6 cellular contexts compared by ENCODE assay signal in the genomic region with DNA sequence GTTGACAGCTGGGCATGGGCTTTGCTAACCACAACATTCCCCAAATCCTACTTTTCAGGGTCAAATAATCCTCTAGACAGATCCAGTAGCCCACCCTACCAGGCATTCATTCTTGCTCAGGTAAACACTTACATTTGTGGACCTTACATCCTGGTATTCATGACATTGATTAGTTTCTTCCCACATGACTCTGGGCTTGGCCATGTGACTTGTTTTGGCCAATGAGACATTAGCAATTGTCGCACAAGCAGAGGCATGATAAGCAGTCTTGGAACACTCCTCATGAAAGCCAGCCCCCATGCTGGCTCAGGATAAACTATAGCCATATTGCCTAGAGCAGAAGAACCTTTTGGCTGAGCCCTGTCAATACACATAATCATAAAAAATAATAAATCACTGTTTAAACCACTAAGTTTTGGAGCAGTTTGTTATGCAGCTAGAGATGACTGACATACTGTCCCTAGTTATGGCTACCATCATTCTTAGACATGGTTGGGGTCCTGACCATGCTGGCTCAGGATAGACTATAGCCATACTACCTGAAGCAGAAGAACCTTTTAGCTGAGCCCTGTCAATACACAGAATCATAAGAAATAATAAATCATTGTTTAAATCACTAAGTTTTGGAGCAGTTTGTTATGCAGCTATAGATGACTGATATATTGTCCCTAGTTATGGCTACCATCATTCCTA. TPM values are rescaled to one million over a fixed set of nuclear protein-coding genes. Genes with fewer than 3 reads are reported as not detected.
"Had no signal": no experiment of that assay in that cellular context is flagged by ENCODE, and none has a peak within 500 bp of the region (broad histone marks: within the 10 kb centered on the region; RNA-seq: fewer than 3 reads in every experiment).

No MANE protein-coding gene starts in this region.

- H3K36me3 Mint-ChIP-seq: IgD-negative memory B cell had no signal

- H3K9me3 ChIP-seq: HAP-1 had no signal

- H3K4me1 ChIP-seq: HAP-1 had no signal

- H3K4me3 Mint-ChIP-seq: IgD-negative memory B cell had no signal

- H3K4me3 ChIP-seq: HAP-1 had no signal

- H3K36me3 ChIP-seq: HAP-1 had no signal

- H3K27ac Mint-ChIP-seq: IgD-negative memory B cell had no signal

- DNase-seq: GOT3, H7, KG1 had no signal

- ATAC-seq: HCT116 had no signal

RNA-seq across cellular contexts. Expression of a gene that starts 6.3 kb away (rescaled TPM):
- polyA plus RNA-seq: IgD-negative memory B cell had no signal
